Comparison of ENCODE assay signal across 14 cellular contexts in the genomic region with DNA sequence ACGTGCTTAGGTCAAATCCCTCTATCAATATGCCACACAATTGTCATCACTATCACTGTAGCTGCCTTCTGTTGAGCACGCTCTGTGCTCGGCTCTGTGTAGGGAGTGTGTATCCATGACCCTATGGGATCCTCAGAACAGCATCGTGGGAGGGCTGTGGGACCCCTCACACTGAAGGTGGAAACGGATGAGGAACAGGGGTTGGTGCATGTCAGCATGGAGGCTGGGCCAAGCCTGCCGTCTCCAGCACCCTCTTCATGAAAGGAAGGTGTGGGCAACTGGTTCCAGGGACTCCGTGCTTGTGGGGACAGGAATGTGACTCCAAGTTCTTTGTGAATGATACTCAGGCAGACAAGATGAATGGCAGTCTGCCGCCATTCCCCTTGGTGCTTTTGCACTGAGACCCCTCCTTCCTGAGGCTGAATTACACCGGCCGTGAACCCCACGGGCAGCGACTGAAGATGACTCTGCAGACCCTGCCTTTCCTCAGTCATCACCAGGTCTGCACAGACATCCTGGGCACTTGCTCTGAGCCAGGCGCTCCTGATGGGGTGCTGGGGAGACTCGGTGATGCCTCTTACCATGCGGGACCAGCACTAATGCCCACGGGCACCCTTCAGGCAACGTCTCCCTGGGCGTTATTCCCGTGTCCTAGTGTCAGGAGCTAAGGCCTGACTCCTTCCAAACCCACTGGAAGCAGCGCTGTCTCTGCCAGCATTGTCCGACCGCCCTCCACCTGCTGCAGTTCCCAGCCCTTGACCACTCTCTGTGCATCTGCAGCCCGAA.
"Had no signal": no experiment of that assay in that cellular context is flagged by ENCODE, and none has a peak within 500 bp of the region (broad histone marks: within the 10 kb centered on the region; RNA-seq: fewer than 3 reads in every experiment).

No MANE protein-coding gene starts in this region.

- H3K9me3 ChIP-seq: heart left ventricle had no signal

- DNase-seq: erythroblast; foreskin melanocyte; heart left ventricle; hippocampal formation; mammary epithelial cell; right cardiac atrium; small intestine; stimulated activated CD4-positive, alpha-beta T cell treated with anti-CD3 and anti-CD28 coated beads, Interleukin-2, amount 100 ng/mL, for 48 hours; stimulated activated naive CD4-positive, alpha-beta T cell treated with Interleukin-2 at 50 U/mL for 16 hours; trophoblast cell had no signal

- H3K27ac ChIP-seq: cardiac muscle cell, heart left ventricle had no signal

- H3K4me3 ChIP-seq: cardiac muscle cell, heart left ventricle had no signal

- H3K4me3 Mint-ChIP-seq: dendritic cell treated with granulocyte-macrophage colony-stimulating factor and Interleukin-4, amounts not matched to agents 40 ng/mL and 50 ng/mL, for 4 days; naive thymus-derived CD8-positive, alpha-beta T cell had no signal

- H3K27me3 Mint-ChIP-seq: dendritic cell treated with granulocyte-macrophage colony-stimulating factor and Interleukin-4, amounts not matched to agents 40 ng/mL and 50 ng/mL, for 4 days had no signal

- ATAC-seq: heart left ventricle; left lobe of liver; naive thymus-derived CD8-positive, alpha-beta T cell; right cardiac atrium had no signal

- H3K4me1 Mint-ChIP-seq: naive thymus-derived CD8-positive, alpha-beta T cell had no signal

- H3K27ac Mint-ChIP-seq: dendritic cell treated with granulocyte-macrophage colony-stimulating factor and Interleukin-4, amounts not matched to agents 40 ng/mL and 50 ng/mL, for 4 days; naive thymus-derived CD8-positive, alpha-beta T cell had no signal

- H3K36me3 ChIP-seq: cardiac muscle cell, heart left ventricle had no signal

- H3K27me3 ChIP-seq: cardiac muscle cell had no signal
